ENCODE assay signal across 1 cellular context in the genomic region with DNA sequence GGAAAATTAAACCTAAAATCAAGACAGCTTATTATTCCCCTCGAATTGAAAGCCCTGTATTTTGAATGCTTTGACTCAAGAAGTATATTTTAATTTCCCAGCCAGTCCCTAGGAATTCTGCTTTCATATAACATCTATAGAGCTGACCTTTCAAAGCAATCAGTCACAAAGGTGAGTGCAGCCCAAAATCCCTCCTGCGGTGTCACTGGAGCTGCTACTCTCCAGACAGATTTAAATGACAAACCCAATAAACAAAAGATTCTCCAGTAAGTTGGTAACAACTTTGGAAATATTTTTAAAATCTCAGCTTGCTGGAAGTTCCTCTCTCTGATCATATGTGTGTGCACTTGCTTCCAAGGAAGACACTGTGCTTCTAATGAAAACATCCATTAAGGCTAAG.
TF ChIP-seq lines count a peak whose summit lies in the region.

No MANE protein-coding gene starts in this region.

TF ChIP-seq in WTC11, 78 proteins besides CTCF, POLR2A, EP300 and RAD21 (continued from another document):
- TF ChIP-seq, protein P1, sequence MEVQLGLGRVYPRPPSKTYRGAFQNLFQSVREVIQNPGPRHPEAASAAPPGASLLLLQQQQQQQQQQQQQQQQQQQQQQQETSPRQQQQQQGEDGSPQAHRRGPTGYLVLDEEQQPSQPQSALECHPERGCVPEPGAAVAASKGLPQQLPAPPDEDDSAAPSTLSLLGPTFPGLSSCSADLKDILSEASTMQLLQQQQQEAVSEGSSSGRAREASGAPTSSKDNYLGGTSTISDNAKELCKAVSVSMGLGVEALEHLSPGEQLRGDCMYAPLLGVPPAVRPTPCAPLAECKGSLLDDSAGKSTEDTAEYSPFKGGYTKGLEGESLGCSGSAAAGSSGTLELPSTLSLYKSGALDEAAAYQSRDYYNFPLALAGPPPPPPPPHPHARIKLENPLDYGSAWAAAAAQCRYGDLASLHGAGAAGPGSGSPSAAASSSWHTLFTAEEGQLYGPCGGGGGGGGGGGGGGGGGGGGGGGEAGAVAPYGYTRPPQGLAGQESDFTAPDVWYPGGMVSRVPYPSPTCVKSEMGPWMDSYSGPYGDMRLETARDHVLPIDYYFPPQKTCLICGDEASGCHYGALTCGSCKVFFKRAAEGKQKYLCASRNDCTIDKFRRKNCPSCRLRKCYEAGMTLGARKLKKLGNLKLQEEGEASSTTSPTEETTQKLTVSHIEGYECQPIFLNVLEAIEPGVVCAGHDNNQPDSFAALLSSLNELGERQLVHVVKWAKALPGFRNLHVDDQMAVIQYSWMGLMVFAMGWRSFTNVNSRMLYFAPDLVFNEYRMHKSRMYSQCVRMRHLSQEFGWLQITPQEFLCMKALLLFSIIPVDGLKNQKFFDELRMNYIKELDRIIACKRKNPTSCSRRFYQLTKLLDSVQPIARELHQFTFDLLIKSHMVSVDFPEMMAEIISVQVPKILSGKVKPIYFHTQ (CRISPR knock-in tag; IDR thresholded peaks at IDR 0.05) = no peak
- TF ChIP-seq GTF2I (CRISPR knock-in tag; conservative IDR thresholded peaks at IDR 0.05) (no peak), MXD4 (CRISPR knock-in tag; IDR thresholded peaks at IDR 0.05; ENCODE audit: borderline replicate concordance) (no peak), GABPB1 (CRISPR knock-in tag; IDR thresholded peaks at IDR 0.05) (no peak), TP53 (CRISPR knock-in tag; IDR thresholded peaks at IDR 0.05) (no peak), RORB (CRISPR knock-in tag; IDR thresholded peaks at IDR 0.05) (no peak), SP1 (CRISPR knock-in tag; conservative IDR thresholded peaks at IDR 0.05) (no peak), ESRRA (CRISPR knock-in tag; IDR thresholded peaks at IDR 0.05; ENCODE audit: borderline replicate concordance) (no peak), ZNF232 (CRISPR knock-in tag; IDR thresholded peaks at IDR 0.05) (no peak), SOX15 (CRISPR knock-in tag; IDR thresholded peaks at IDR 0.05) (no peak), ZNF317 (CRISPR knock-in tag; IDR thresholded peaks at IDR 0.05; ENCODE audit: borderline replicate concordance, low read depth) (no peak)
- TF ChIP-seq, protein P2, sequence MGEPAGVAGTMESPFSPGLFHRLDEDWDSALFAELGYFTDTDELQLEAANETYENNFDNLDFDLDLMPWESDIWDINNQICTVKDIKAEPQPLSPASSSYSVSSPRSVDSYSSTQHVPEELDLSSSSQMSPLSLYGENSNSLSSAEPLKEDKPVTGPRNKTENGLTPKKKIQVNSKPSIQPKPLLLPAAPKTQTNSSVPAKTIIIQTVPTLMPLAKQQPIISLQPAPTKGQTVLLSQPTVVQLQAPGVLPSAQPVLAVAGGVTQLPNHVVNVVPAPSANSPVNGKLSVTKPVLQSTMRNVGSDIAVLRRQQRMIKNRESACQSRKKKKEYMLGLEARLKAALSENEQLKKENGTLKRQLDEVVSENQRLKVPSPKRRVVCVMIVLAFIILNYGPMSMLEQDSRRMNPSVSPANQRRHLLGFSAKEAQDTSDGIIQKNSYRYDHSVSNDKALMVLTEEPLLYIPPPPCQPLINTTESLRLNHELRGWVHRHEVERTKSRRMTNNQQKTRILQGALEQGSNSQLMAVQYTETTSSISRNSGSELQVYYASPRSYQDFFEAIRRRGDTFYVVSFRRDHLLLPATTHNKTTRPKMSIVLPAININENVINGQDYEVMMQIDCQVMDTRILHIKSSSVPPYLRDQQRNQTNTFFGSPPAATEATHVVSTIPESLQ (CRISPR knock-in tag; IDR thresholded peaks at IDR 0.05) = no peak
- TF ChIP-seq, protein P3, sequence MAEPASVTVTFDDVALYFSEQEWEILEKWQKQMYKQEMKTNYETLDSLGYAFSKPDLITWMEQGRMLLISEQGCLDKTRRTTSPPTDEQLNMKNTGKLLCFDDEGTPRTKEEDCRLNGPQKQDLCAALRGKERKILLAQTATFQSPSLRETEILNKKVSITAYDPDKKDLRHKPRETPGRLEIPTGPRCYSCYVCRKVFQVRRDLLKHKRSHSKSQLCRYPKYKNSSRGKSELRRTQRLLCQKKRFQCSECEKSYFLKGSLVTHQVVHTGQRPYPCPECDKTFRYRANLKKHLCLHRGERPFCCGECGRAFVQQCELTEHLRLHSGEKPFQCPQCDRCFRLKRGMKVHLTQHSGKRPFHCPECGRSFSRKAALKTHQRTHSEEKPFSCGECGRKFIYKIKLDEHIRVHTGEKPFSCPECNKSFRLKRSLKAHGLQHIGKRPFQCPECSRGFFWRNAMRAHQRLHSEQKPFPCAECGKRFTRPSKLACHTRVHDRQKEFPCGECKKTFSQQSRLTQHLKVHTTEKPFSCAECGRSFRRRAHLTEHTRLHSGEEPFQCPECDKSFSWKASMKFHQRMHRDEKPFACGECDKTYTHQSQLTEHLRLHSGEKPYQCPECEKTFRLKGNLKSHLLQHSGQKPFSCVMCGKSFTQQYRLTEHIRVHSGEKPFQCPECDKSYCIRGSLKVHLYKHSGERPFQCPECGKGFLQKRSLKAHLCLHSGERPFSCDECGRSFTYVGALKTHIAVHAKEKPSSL (CRISPR knock-in tag; conservative IDR thresholded peaks at IDR 0.05) = no peak
- TF ChIP-seq, protein P4, sequence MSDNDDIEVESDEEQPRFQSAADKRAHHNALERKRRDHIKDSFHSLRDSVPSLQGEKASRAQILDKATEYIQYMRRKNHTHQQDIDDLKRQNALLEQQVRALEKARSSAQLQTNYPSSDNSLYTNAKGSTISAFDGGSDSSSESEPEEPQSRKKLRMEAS (CRISPR knock-in tag; IDR thresholded peaks at IDR 0.05) = no peak
- TF ChIP-seq, protein P5, sequence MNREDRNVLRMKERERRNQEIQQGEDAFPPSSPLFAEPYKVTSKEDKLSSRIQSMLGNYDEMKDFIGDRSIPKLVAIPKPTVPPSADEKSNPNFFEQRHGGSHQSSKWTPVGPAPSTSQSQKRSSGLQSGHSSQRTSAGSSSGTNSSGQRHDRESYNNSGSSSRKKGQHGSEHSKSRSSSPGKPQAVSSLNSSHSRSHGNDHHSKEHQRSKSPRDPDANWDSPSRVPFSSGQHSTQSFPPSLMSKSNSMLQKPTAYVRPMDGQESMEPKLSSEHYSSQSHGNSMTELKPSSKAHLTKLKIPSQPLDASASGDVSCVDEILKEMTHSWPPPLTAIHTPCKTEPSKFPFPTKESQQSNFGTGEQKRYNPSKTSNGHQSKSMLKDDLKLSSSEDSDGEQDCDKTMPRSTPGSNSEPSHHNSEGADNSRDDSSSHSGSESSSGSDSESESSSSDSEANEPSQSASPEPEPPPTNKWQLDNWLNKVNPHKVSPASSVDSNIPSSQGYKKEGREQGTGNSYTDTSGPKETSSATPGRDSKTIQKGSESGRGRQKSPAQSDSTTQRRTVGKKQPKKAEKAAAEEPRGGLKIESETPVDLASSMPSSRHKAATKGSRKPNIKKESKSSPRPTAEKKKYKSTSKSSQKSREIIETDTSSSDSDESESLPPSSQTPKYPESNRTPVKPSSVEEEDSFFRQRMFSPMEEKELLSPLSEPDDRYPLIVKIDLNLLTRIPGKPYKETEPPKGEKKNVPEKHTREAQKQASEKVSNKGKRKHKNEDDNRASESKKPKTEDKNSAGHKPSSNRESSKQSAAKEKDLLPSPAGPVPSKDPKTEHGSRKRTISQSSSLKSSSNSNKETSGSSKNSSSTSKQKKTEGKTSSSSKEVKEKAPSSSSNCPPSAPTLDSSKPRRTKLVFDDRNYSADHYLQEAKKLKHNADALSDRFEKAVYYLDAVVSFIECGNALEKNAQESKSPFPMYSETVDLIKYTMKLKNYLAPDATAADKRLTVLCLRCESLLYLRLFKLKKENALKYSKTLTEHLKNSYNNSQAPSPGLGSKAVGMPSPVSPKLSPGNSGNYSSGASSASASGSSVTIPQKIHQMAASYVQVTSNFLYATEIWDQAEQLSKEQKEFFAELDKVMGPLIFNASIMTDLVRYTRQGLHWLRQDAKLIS (CRISPR knock-in tag; IDR thresholded peaks at IDR 0.05; ENCODE audit: borderline replicate concordance) = no peak
- TF ChIP-seq, protein P6, sequence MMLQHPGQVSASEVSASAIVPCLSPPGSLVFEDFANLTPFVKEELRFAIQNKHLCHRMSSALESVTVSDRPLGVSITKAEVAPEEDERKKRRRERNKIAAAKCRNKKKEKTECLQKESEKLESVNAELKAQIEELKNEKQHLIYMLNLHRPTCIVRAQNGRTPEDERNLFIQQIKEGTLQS (CRISPR knock-in tag; conservative IDR thresholded peaks at IDR 0.05) = no peak
